Comparison of ENCODE assay signal across 9 cellular contexts in the genomic region with DNA sequence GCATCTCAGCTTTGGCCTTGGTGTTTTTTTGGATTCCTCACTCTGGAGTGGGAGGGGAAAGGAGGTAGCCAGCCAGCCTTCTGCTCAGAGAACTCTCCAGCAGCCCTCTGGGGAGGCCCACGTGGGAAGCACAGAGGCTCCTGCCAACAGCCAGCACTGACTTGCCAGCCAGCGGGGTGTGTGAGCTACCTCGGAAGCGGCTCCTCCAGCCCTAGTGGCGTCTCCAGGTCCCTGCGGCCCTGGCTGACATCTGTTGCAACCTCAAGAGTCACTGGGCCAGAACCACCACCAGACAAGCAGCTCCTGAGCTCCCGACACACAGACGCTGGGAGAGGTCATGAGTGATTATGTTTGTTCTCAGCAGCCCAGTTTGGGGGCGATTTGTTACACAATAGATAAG.
DNase-seq lines count a peak whose midpoint lies in the region; ATAC-seq and TF ChIP-seq lines count a peak whose summit lies in the region.
"Had no signal": no experiment of that assay in that cellular context is flagged by ENCODE, and none has a peak within 500 bp of the region (broad histone marks: within the 10 kb centered on the region; RNA-seq: fewer than 3 reads in every experiment).

No MANE protein-coding gene starts in this region.

- no peak for TF ChIP-seq EP300 in sigmoid colon (IDR thresholded peaks at IDR 0.05)

- H3K27me3 Mint-ChIP-seq in activated CD4-positive, alpha-beta memory T cell treated with anti-CD3 and anti-CD28 coated beads for 36 hours, result no peaks in the 10 kb centered on the region

- H3K27ac ChIP-seq in sigmoid colon, result peak overlapping the region in 3 of 4 donors; percentile 33 to 63 (median 54)

- H3K36me3 ChIP-seq in sigmoid colon, result no peaks in the 10 kb centered on the region

- intact Hi-C loops in left cardiac atrium (cut with DNase I) (no loop called here), sigmoid colon (cut with DNase I) (loop anchor here (5.0 kb wide), 1 partner anchor 70 kb away; no protein-coding TSS in a partner anchor)
- intact Hi-C loops in activated CD4-positive, alpha-beta memory T cell treated with anti-CD3 and anti-CD28 coated beads for 36 hours (cut with micrococcal nuclease), result no loop called here

- ATAC-seq in GM18867 (IDR thresholded peaks at IDR 0.05; ENCODE audit: unreplicated experiment) (peak; percentile 36), left cardiac atrium (peak; percentile 98 to 99), GM19351 (IDR thresholded peaks at IDR 0.05; ENCODE audit: unreplicated experiment) (no peak), GM21390 (IDR thresholded peaks at IDR 0.05; ENCODE audit: unreplicated experiment) (no peak), HG03039 (IDR thresholded peaks at IDR 0.05; ENCODE audit: unreplicated experiment) (no peak)

- H3K4me3 ChIP-seq in sigmoid colon, result no peak overlapping the region

- H3K9me3 ChIP-seq in sigmoid colon, result no peaks in the 10 kb centered on the region

- WGBS in sigmoid colon, 2 donors, result 72 to 79% methylated on average over 9 of the region's 9 CpGs

- no peaks in the 10 kb centered on the region for H3K36me3 Mint-ChIP-seq in activated CD4-positive, alpha-beta memory T cell treated with anti-CD3 and anti-CD28 coated beads for 36 hours
- H3K36me3 Mint-ChIP-seq: activated naive CD8-positive, alpha-beta T cell had no signal

- in situ Hi-C loops in SK-MEL-5 (cut with HindIII; ENCODE audit: low pct_unique_long_range_greater_than_20kb, low sequenced_read_pairs), result no loop called here

- no peak overlapping the region for H3K27ac Mint-ChIP-seq in activated CD4-positive, alpha-beta memory T cell treated with anti-CD3 and anti-CD28 coated beads for 36 hours
- H3K27ac Mint-ChIP-seq: activated naive CD8-positive, alpha-beta T cell had no signal

- H3K27me3 ChIP-seq in sigmoid colon, result no peaks in the 10 kb centered on the region

- TF ChIP-seq POLR2A in sigmoid colon (IDR thresholded peaks at IDR 0.05), result no peak

- peak; percentile 33 to 44 (median 43) for TF ChIP-seq CTCF in sigmoid colon (IDR thresholded peaks at IDR 0.05)

- H3K4me1 Mint-ChIP-seq in activated CD4-positive, alpha-beta memory T cell treated with anti-CD3 and anti-CD28 coated beads for 36 hours (ENCODE audit: low read depth), result no peaks in the 10 kb centered on the region

- CTCF ChIA-PET in activated CD4-positive, alpha-beta memory T cell treated with anti-CD3 and anti-CD28 coated beads for 36 hours (lab: Charles Lee), result no interaction called here

- peak; percentile 8 for DNase-seq in SK-MEL-5 (ENCODE audit: low read depth, low spot score)
- DNase-seq in left cardiac atrium, result peak; percentile 90
- peak; percentile 95 for DNase-seq in sigmoid colon
- no peak for DNase-seq in activated CD4-positive, alpha-beta memory T cell treated with anti-CD3 and anti-CD28 coated beads for 36 hours

- H3K4me3 Mint-ChIP-seq in activated CD4-positive, alpha-beta memory T cell treated with anti-CD3 and anti-CD28 coated beads for 36 hours, result no peak overlapping the region
- H3K4me3 Mint-ChIP-seq: activated naive CD8-positive, alpha-beta T cell had no signal

- POLR2A ChIA-PET in activated CD4-positive, alpha-beta memory T cell treated with anti-CD3 and anti-CD28 coated beads for 36 hours (lab: Charles Lee), result no interaction called here

- H3K9me3 Mint-ChIP-seq in activated CD4-positive, alpha-beta memory T cell treated with anti-CD3 and anti-CD28 coated beads for 36 hours, result no peaks in the 10 kb centered on the region

- H3K4me1 ChIP-seq in sigmoid colon, result peaks cover 0 to 21% (median 19%) of the 10 kb centered on the region in 4 donors

Comparison
In these comparisons a context has a peak if more than half of its experiments do, and no peak if none do; other contexts are left out.
1. ATAC-seq: peak in GM18867 (single experiment) and left cardiac atrium (2 of 2); none in GM19351 (single experiment), GM21390 (single experiment) and HG03039 (single experiment).